In genomic region chr5:164060956-164061355, GRCh38 we compare ENCODE assay signal across 8 cellular contexts.
"Had no signal": no experiment of that assay in that cellular context is flagged by ENCODE, and none has a peak within 500 bp of the region (broad histone marks: within the 10 kb centered on the region; RNA-seq: fewer than 3 reads in every experiment).

No MANE protein-coding gene starts in this region.

- DNase-seq: GM23248, GOT3, H9, HCEC 1CT, HFFc6, KG1 had no signal

- H3K27me3 Mint-ChIP-seq: IgD-negative memory B cell had no signal

- H3K27ac ChIP-seq: GM23248, HL-60 had no signal

- H3K4me3 Mint-ChIP-seq: H9, HFFc6, IgD-negative memory B cell had no signal

- H3K36me3 Mint-ChIP-seq: IgD-negative memory B cell had no signal

- H3K4me3 ChIP-seq: GM23248 had no signal

- H3K9ac ChIP-seq: GM23248 had no signal

- H3K27ac Mint-ChIP-seq: H9, HFFc6, IgD-negative memory B cell had no signal

- H2AFZ ChIP-seq: GM23248 had no signal

- H3K9me3 Mint-ChIP-seq: H9, HFFc6, IgD-negative memory B cell had no signal
